In the genomic region with DNA sequence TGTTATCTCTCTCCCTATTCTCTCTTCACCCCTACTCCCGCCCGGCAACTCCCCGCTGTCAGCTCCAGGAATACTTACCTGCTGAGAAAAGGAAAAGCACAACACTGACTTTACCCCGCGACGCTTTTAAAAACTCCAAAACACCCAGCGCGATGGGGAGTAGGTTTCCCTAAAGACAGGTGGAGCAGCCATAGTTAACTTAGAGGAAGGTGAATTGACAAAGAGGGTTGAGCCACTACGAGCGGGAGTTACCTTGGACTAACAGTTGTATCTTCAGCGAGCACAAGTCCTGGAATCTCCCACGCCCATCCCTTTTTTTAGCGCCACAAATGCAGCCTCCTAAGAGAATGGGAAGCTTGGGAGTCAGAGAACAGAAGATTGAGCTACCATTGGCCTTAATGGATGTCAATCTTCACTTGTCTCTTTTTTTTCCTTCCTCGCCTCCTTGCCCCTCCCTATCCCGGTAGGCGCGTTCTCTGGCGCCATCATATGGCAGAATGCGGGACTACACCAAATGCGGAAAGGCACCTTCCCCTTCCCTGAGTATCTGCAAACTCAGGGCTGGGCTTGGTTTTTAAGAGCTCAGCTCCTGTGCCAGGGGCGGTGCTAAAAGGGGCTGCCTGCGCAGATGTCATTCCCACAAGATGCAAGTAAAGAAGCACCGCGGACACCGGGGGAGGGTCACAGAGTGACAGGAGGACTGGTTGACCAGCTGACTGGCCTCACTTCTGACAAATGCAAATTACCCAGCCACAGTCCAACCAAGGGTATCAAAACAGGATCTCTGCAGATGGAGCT, we compare ENCODE assay signal across 8 cellular contexts.
DNase-seq lines count a peak whose midpoint lies in the region; ATAC-seq and TF ChIP-seq lines count a peak whose summit lies in the region.
"Not testable (repeated sequence)": the region's sequence is repeated elsewhere in the genome, so short reads cannot be mapped to it uniquely, and the experiment has no call there.

No MANE protein-coding gene starts in this region.

- H3K4me3 ChIP-seq in choroid plexus epithelial cell (ENCODE audit: low read depth, low read length) = not testable (repeated sequence)

- ATAC-seq in HG03354 (IDR thresholded peaks at IDR 0.05; ENCODE audit: poor library complexity, severe bottlenecking, unreplicated experiment) = peak; percentile 91

- peak; percentile 68 for TF ChIP-seq CTCF in choroid plexus epithelial cell (conservative IDR thresholded peaks at IDR 0.05; ENCODE audit: low read depth, low read length)

- peak; percentile 83 for DNase-seq in Ammon's horn (ENCODE audit: low spot score)
- DNase-seq in GM19238 (ENCODE audit: insufficient read length, low spot score) = peak; percentile 78
- peak; percentile 85 for DNase-seq in NCI-H345 treated with DMSO at 0.1 percent for 48 hours (lab: John Stamatoyannopoulos, UW; ENCODE audit: unreplicated experiment)
- peak; percentile 74 to 84 for DNase-seq in activated CD4-positive, alpha-beta T cell treated with anti-CD3 and anti-CD28 coated beads for 24 hours (ENCODE audit: low read depth in 2 of 2)
- peak; percentile 82 for DNase-seq in choroid plexus epithelial cell (ENCODE audit: low read depth)
- peak; percentile 97 for DNase-seq in kidney tubule cell (ENCODE audit: low spot score)
- DNase-seq in stimulated activated CD4-positive, alpha-beta T cell treated with anti-CD3 and anti-CD28 coated beads, Interleukin-15, amount 100 ng/mL, for 48 hours (ENCODE audit: low read depth in 2 of 2) = peak; percentile 64 to 83
